Comparison of ENCODE assay signal across 8 cellular contexts in genomic region chr12:100266802-100267602, GRCh38. TPM values are rescaled to one million over a fixed set of nuclear protein-coding genes. Genes with fewer than 3 reads are reported as not detected.
DNase-seq lines count a peak whose midpoint lies in the region; ATAC-seq and TF ChIP-seq lines count a peak whose summit lies in the region.

Gene DEPDC4, minus strand, starts transcription at chr12:100267079. Its CDS starts 3 bp downstream, at chr12:100267076.
Gene SCYL2, plus strand, starts transcription at chr12:100267177. Its CDS starts 15,794 bp downstream, at chr12:100282971.

- H3K27ac ChIP-seq in PC-9 (peak within 1 kb of the TSS; percentile 87), esophagus (ENCODE audit: low read depth in 2 of 2, low read length in 1 of 2) (peak within 1 kb of the TSS; percentile 94 to 99)

- H4K20me1 ChIP-seq in PC-9 (ENCODE audit: insufficient read depth) = peaks cover 10% of the 10 kb centered on the region; the same call in 1 of the 2 replicates

- DNase-seq in DMS53 treated with DMSO at 0.1 percent for 48 hours (lab: John Stamatoyannopoulos, UW; ENCODE audit: unreplicated experiment) (peak; percentile 96), KBM-7 (peak; percentile 96), PC-9 (peak; percentile 89 to 92)
- peak; percentile 97 to 98 for DNase-seq in activated T-cell treated with anti-CD3 and anti-CD28 coated beads, Interleukin-2, amount 50 U/mL, for 48 hours
- DNase-seq in stimulated activated CD8-positive, alpha-beta memory T cell treated with anti-CD3 and anti-CD28 coated beads, Interleukin-4, amount 100 ng/mL, for 48 hours = peak; percentile 98

- intact Hi-C loops in PC-9 (cut with micrococcal nuclease; ENCODE audit: unreplicated experiment) = loop anchor here (1.0 to 2.0 kb wide), 4 partner anchors 32 to 306 kb away; partner anchors contain the start of genes ACTR6 and GAS2L3

- H3F3A ChIP-seq in PC-9 (ENCODE audit: insufficient read depth, low read depth) = peaks cover 16% of the 10 kb centered on the region; the same call in 1 of the 2 replicates

- H3K79me2 ChIP-seq in PC-9 (ENCODE audit: low read depth) = peaks cover 46% of the 10 kb centered on the region

- peak within 1 kb of the TSS; percentile 76 for H3K4me3 ChIP-seq in PC-9
- H3K4me3 ChIP-seq in esophagus (ENCODE audit: low read depth in 1 of 2, low read length in 2 of 2) = peak within 1 kb of the TSS; percentile 89 to 98
- H3K4me3 ChIP-seq in mucosa of stomach (ENCODE audit: low read length) = peak within 1 kb of the TSS; percentile 58

- peaks cover 21% of the 10 kb centered on the region for H3K4me1 ChIP-seq in PC-9 (replicated peaks; ENCODE audit: insufficient read depth)
- H3K4me1 ChIP-seq in esophagus (ENCODE audit: control insufficient read depth in 2 of 2, insufficient read depth in 2 of 2, low read length in 1 of 2) = no peaks in the 10 kb centered on the region
- peaks cover 22% of the 10 kb centered on the region for H3K4me1 ChIP-seq in mucosa of stomach (ENCODE audit: control insufficient read depth, insufficient read depth, low read length)

- peak within 1 kb of the TSS; percentile 83 for H3K4me2 ChIP-seq in PC-9

- no peak for TF ChIP-seq CTCF in PC-9 (conservative IDR thresholded peaks at IDR 0.05)

- BruUV-seq in PC-9 (replicated peaks; lab: Mats Ljungman, UMichigan) = no TSS peak

- WGBS in esophagus, 2 donors = 0% methylated on average over 53 to 64 of the region's 64 CpGs

- CTCF ChIA-PET in PC-9 (lab: Charles Lee) = interaction anchor here (0.6 to 0.7 kb wide), 2 partner anchors 13 to 1224 kb away, joined by 3 to 10 read pairs; no protein-coding TSS in a partner anchor

- peak within 1 kb of the TSS; percentile 97 for H2AFZ ChIP-seq in PC-9

- H3K27me3 ChIP-seq in PC-9 (ENCODE audit: insufficient read depth, low read depth) (no peaks in the 10 kb centered on the region), esophagus (ENCODE audit: control insufficient read depth in 1 of 2, insufficient read depth in 2 of 2, low read length in 2 of 2) (no peaks in the 10 kb centered on the region), mucosa of stomach (ENCODE audit: control insufficient read depth, insufficient read depth, low read length) (no peaks in the 10 kb centered on the region)

- peak; percentile 93 for ATAC-seq in GM21723 (IDR thresholded peaks at IDR 0.05; ENCODE audit: unreplicated experiment)

- no peaks in the 10 kb centered on the region for H3K9me2 ChIP-seq in PC-9 (ENCODE audit: insufficient read depth)

- H3K9ac ChIP-seq in mucosa of stomach (ENCODE audit: low read length) = peak within 1 kb of the TSS; percentile 96

- in situ Hi-C loops in KBM-7 (cut with MboI; ENCODE audit: low pct_unique_long_range_greater_than_20kb, low sequenced_read_pairs) = no loop called here

- no peaks in the 10 kb centered on the region for H3K9me3 ChIP-seq in PC-9 (ENCODE audit: insufficient read depth, low read depth)
- H3K9me3 ChIP-seq in esophagus (ENCODE audit: control insufficient read depth in 2 of 2, insufficient read depth in 1 of 2, low read depth in 1 of 2, low read length in 1 of 2) = no peaks in the 10 kb centered on the region
- H3K9me3 ChIP-seq in mucosa of stomach (ENCODE audit: control insufficient read depth, low read length) = no peaks in the 10 kb centered on the region

- POLR2A ChIA-PET in PC-9 (lab: Charles Lee; ENCODE audit: unreplicated experiment) = interaction anchor here (0.6 to 0.7 kb wide), 6 partner anchors 32 to 1814 kb away, joined by 3 to 7 read pairs (median 3); no protein-coding TSS in a partner anchor

- 0 out of 2 replicates have a peak, but pooled peaks cover 3% of the 10 kb centered on the region for H3K36me3 ChIP-seq in PC-9 (ENCODE audit: low read depth)
- no peaks in the 10 kb centered on the region for H3K36me3 ChIP-seq in esophagus (ENCODE audit: control insufficient read depth in 2 of 2, insufficient read depth in 2 of 2, low read length in 1 of 2)
- H3K36me3 ChIP-seq in mucosa of stomach (ENCODE audit: control insufficient read depth, insufficient read depth, low read length) = no peaks in the 10 kb centered on the region

RNA-seq across cellular contexts. Expression of gene DEPDC4, which starts in this region (rescaled TPM):
- total RNA-seq in PC-9 (2021) = 1.8 and 2.9 TPM in 2 replicates
- under 1 TPM; 0.59 to 0.68 TPM for polyA plus RNA-seq in esophagus

RNA-seq across cellular contexts. Expression of gene SCYL2, which starts in this region (rescaled TPM):
- 31.0 and 41.1 TPM in 2 replicates for total RNA-seq in PC-9 (2021)
- 10 to 100 TPM; 10.3 to 13.7 TPM for polyA plus RNA-seq in esophagus

Comparison
In these comparisons a context has a peak if more than half of its experiments do, and no peak if none do; other contexts are left out.
1. Peak in every context shown above with its lines: DNase-seq, ATAC-seq, H3K4me3 ChIP-seq and H3K27ac ChIP-seq.